In genomic region chr6:123316733-123317323, GRCh38 we compare ENCODE assay signal across 9 cellular contexts.
A peak's percentile ranks its signal among the peaks of the same experiment; 100 is the strongest.
DNase-seq lines count a peak whose midpoint lies in the region; ATAC-seq, FAIRE-seq and TF ChIP-seq lines count a peak whose summit lies in the region.
"Had no signal": no experiment of that assay in that cellular context is flagged by ENCODE, and none has a peak within 500 bp of the region (broad histone marks: within the 10 kb centered on the region; RNA-seq: fewer than 3 reads in every experiment).

No MANE protein-coding gene starts in this region.

- POLR2A ChIA-PET in IMR-90 (lab: Charles Lee; ENCODE audit: unreplicated experiment) = no interaction called here
- POLR2A ChIA-PET in HepG2 (lab: Yijun Ruan, JAX) = no interaction called here

- no peaks in the 10 kb centered on the region for H3K9me3 ChIP-seq in IMR-90 (ENCODE audit: control insufficient read depth, insufficient read depth, low read length)
- no peaks in the 10 kb centered on the region for H3K9me3 ChIP-seq in HepG2 (ENCODE audit: low read length)

- no peak for ATAC-seq in IMR-90 (ENCODE audit: low read depth)
- ATAC-seq in HepG2 = no peak
- no peak for ATAC-seq in HG02852 (IDR thresholded peaks at IDR 0.05; ENCODE audit: unreplicated experiment)
- no peak for ATAC-seq in GM18520 (IDR thresholded peaks at IDR 0.05; ENCODE audit: unreplicated experiment)
- no peak for ATAC-seq in GM18861 (IDR thresholded peaks at IDR 0.05; ENCODE audit: unreplicated experiment)

- H3K79me1 ChIP-seq in IMR-90 (ENCODE audit: low read depth in 1 of 2, low read length in 2 of 2) = no peaks in the 10 kb centered on the region

- H3K27ac Mint-ChIP-seq in CD14-positive monocyte = no peak overlapping the region

- H3K27me3 ChIP-seq in IMR-90 (ENCODE audit: control insufficient read depth, insufficient read depth, low read length) = no peaks in the 10 kb centered on the region
- no peaks in the 10 kb centered on the region for H3K27me3 ChIP-seq in HepG2 (ENCODE audit: control insufficient read depth in 1 of 2, insufficient read depth in 2 of 2, low read length in 2 of 2)

- H2AFZ ChIP-seq in IMR-90 (replicated peaks; ENCODE audit: low read length, poor library complexity) = no peak overlapping the region
- H2AFZ ChIP-seq in HepG2 (ENCODE audit: low read length) = no peak overlapping the region

- no peak overlapping the region for H4K8ac ChIP-seq in IMR-90 (ENCODE audit: low read depth in 2 of 2, low read length in 2 of 2)

- peaks cover 0 to 3% (median 3%) of the 10 kb centered on the region in 3 donors for H3K27me3 Mint-ChIP-seq in CD14-positive monocyte (ENCODE audit: low read depth in 3 of 3)

- CTCF ChIA-PET in IMR-90 (lab: Yijun Ruan, JAX) (interaction anchor here (1.3 kb wide), 1 partner anchor 586 kb away, joined by 4 read pairs; no protein-coding TSS in a partner anchor), HepG2 (lab: Yijun Ruan, JAX; ENCODE audit: low intra/inter-chr PET ratio, low total read pairs) (interaction anchor here (1.0 to 2.7 kb wide), 3 partner anchors 369 to 586 kb away, joined by 3 to 19 read pairs (median 17); no protein-coding TSS in a partner anchor)

- H3K4me1 ChIP-seq in IMR-90 (ENCODE audit: control insufficient read depth, insufficient read depth, low read length) (no peaks in the 10 kb centered on the region), HepG2 (ENCODE audit: insufficient read depth, low read length) (no peaks in the 10 kb centered on the region)

- peak; percentile 74 for TF ChIP-seq CTCF in CD14-positive monocyte (IDR thresholded peaks at IDR 0.05)
- TF ChIP-seq CTCF in IMR-90 (conservative IDR thresholded peaks at IDR 0.05; ENCODE audit: low read depth, low read length) = peak; percentile 46
- TF ChIP-seq CTCF in HepG2 (CRISPR knock-in tag; IDR thresholded peaks at IDR 0.05) = 0 out of 2 replicates have a peak, but pooled peaks have one; percentile 21

- no peak overlapping the region for H3K4me3 Mint-ChIP-seq in CD14-positive monocyte

- in situ Hi-C loops in IMR-90 (cut with MboI; ENCODE audit: low sequenced_read_pairs) = loop anchor here (10.0 to 25.0 kb wide), 2 partner anchors 455 to 592 kb away; no protein-coding TSS in a partner anchor
- in situ Hi-C loops in HepG2 (cut with HindIII; ENCODE audit: extremely low pct_ligation_motif_present, low pct_unique_long_range_greater_than_20kb) = loop anchor here (10.0 to 25.0 kb wide), 2 partner anchors 442 to 580 kb away; no protein-coding TSS in a partner anchor

- H4K91ac ChIP-seq in IMR-90 (ENCODE audit: insufficient read depth, low read depth, low read length) = no peak overlapping the region

- H3K9ac ChIP-seq in IMR-90 (ENCODE audit: low read depth, low read length) (no peak overlapping the region), HepG2 (ENCODE audit: insufficient read depth, low read depth, low read length) (no peak overlapping the region)

- TF ChIP-seq EP300 in HepG2 (IDR thresholded peaks at IDR 0.05; ENCODE audit: low read depth in 2 of 2, low read length in 2 of 2) = no peak
- TF ChIP-seq EP300 in HepG2 (CRISPR knock-in tag; IDR thresholded peaks at IDR 0.05; ENCODE audit: borderline replicate concordance) = no peak

- H4K20me1 ChIP-seq in IMR-90 (ENCODE audit: insufficient read depth, low read length) = no peaks in the 10 kb centered on the region
- no peaks in the 10 kb centered on the region for H4K20me1 ChIP-seq in HepG2 (ENCODE audit: insufficient read depth, low read length)

- no peak overlapping the region for H2BK20ac ChIP-seq in IMR-90 (ENCODE audit: low read depth, low read length)

- H2AK9ac ChIP-seq in IMR-90 (replicated peaks; ENCODE audit: low read depth, low read length, poor library complexity) = no peak overlapping the region

- H3K4me3 ChIP-seq in IMR-90 (ENCODE audit: insufficient read depth, low read depth, low read length) (no peak overlapping the region), HepG2 (replicated peaks in 1 of 3; ENCODE audit: insufficient read depth in 1 of 3, low read depth in 2 of 3, low read length in 3 of 3) (no peak overlapping the region)

- intact Hi-C loops in CD14-positive monocyte (cut with micrococcal nuclease) (loop anchor here in 1 of 2 donors (10.0 kb wide), 1 partner anchor 582 kb away; no protein-coding TSS in a partner anchor), IMR-90 (cut with micrococcal nuclease) (loop anchor here (1.0 to 5.0 kb wide), 3 partner anchors 448 to 825 kb away; no protein-coding TSS in a partner anchor), HepG2 (cut with micrococcal nuclease; ENCODE audit: unreplicated experiment) (loop anchor here (1.0 to 2.0 kb wide), 3 partner anchors 370 to 586 kb away; no protein-coding TSS in a partner anchor)

- H3K9me3 Mint-ChIP-seq in CD14-positive monocyte = no peaks in the 10 kb centered on the region

- H3K18ac ChIP-seq in IMR-90 (ENCODE audit: low read depth, low read length) = no peak overlapping the region

- no peaks in the 10 kb centered on the region for H3K4me1 Mint-ChIP-seq in CD14-positive monocyte

- no peaks in the 10 kb centered on the region for H3K36me3 Mint-ChIP-seq in CD14-positive monocyte

- no TSS peak for BruUV-seq in IMR-90 (replicated peaks; lab: Mats Ljungman, UMichigan)
- BruUV-seq in HepG2 (replicated peaks; lab: Mats Ljungman, UMichigan) = no TSS peak

- H3K56ac ChIP-seq in IMR-90 (ENCODE audit: extremely low read depth, insufficient read depth, low read length) = no peak overlapping the region

- no peak overlapping the region for H2AK5ac ChIP-seq in IMR-90 (ENCODE audit: low read depth, low read length)

- no peak overlapping the region for H3K4me2 ChIP-seq in IMR-90 (ENCODE audit: low read depth, low read length)
- H3K4me2 ChIP-seq in HepG2 (ENCODE audit: low read depth, low read length) = no peak overlapping the region

- no peaks in the 10 kb centered on the region for H3K36me3 ChIP-seq in IMR-90 (ENCODE audit: control insufficient read depth, insufficient read depth, low read length)
- no peaks in the 10 kb centered on the region for H3K36me3 ChIP-seq in HepG2 (replicated peaks in 1 of 2; ENCODE audit: control insufficient read depth in 1 of 2, insufficient read depth in 2 of 2, low read length in 2 of 2)

- H2BK15ac ChIP-seq in IMR-90 (ENCODE audit: low read depth, low read length) = no peak overlapping the region

- dilution Hi-C loops in IMR-90 (cut with HindIII; ENCODE audit: low sequenced_read_pairs, unreplicated experiment) = no loop called here

- no peaks in the 10 kb centered on the region for H3K9me1 ChIP-seq in IMR-90 (ENCODE audit: insufficient read depth, low read length)

- no peak overlapping the region for H2BK120ac ChIP-seq in IMR-90 (ENCODE audit: low read depth, low read length)

- no peak overlapping the region for H4K5ac ChIP-seq in IMR-90 (ENCODE audit: low read depth, low read length)

- H2BK5ac ChIP-seq in IMR-90 (ENCODE audit: low read depth, low read length, poor library complexity, severe bottlenecking) = no peak overlapping the region

- WGBS in IMR-90 (ENCODE audit: extremely low coverage in 2 of 2, insufficient read length in 1 of 2), 2 experiments = no CpG with 5 or more reads among the region's 2 CpGs
- WGBS in HepG2 (ENCODE audit: low lambda C conversion rate) = 2% methylated on average over 2 of the region's 2 CpGs

- H3K14ac ChIP-seq in IMR-90 (replicated peaks; ENCODE audit: low read depth, low read length) = no peak overlapping the region

- DNase-seq in CD14-positive monocyte (ENCODE audit: low spot score) (no peak), IMR-90 (peak; percentile 4), HepG2 (ENCODE audit: low spot score) (peak; percentile 9), T-helper 2 cell (no peak)
- DNase-seq: GOT3 had no signal

- no peak for TF ChIP-seq POLR2A in IMR-90 (IDR thresholded peaks at IDR 0.05; ENCODE audit: low read depth, low read length)
- TF ChIP-seq POLR2A in HepG2 (IDR thresholded peaks at IDR 0.05; ENCODE audit: insufficient read depth in 1 of 2, low read depth in 2 of 2, low read length in 2 of 2) = no peak

- TF ChIP-seq RAD21 in IMR-90 (IDR thresholded peaks at IDR 0.05; ENCODE audit: low read length) = peak; percentile 9; the same call in 1 of the 2 replicates
- TF ChIP-seq RAD21 in HepG2 (CRISPR knock-in tag; IDR thresholded peaks at IDR 0.05) = no peak

- no peak overlapping the region for H3K4ac ChIP-seq in IMR-90 (ENCODE audit: low read depth, low read length)

- no peak overlapping the region for H3K23ac ChIP-seq in IMR-90 (ENCODE audit: low read depth, low read length)

- H3K79me2 ChIP-seq in HepG2 (ENCODE audit: insufficient read depth, low read length) = no peaks in the 10 kb centered on the region

- no peak overlapping the region for H3K27ac ChIP-seq in IMR-90 (ENCODE audit: insufficient read depth, low read length)
- no peak overlapping the region for H3K27ac ChIP-seq in HepG2 (ENCODE audit: extremely low read length, insufficient read depth, low read length)

- peak; percentile 90 for FAIRE-seq in TTC549 (lab: Jason Lieb, UNC)
- no peak for FAIRE-seq in HepG2 (lab: Jason Lieb, UNC)

TF ChIP-seq in IMR-90, 13 proteins besides CTCF, POLR2A, EP300 and RAD21 (continues in another document):
- no peak for TF ChIP-seq MXI1 (IDR thresholded peaks at IDR 0.05; ENCODE audit: borderline replicate concordance, low read depth, low read length)
- no peak for TF ChIP-seq RCOR1 (IDR thresholded peaks at IDR 0.05; ENCODE audit: insufficient replicate concordance, low read length)
- no peak for TF ChIP-seq RFX5 (IDR thresholded peaks at IDR 0.05; ENCODE audit: low read depth, low read length)
- no peak for TF ChIP-seq NFE2L2 (IDR thresholded peaks at IDR 0.05; ENCODE audit: low read depth, low read length)
- no peak for TF ChIP-seq FOS (IDR thresholded peaks at IDR 0.05; ENCODE audit: low read depth, low read length)

TF ChIP-seq in HepG2, 621 proteins besides CTCF, POLR2A, EP300 and RAD21 (continues in another document):
- TF ChIP-seq RNF219 (CRISPR knock-in tag; IDR thresholded peaks at IDR 0.05) = no peak
- no peak for TF ChIP-seq ZBTB21 (CRISPR knock-in tag; IDR thresholded peaks at IDR 0.05)
- TF ChIP-seq ZNF296 (CRISPR knock-in tag; conservative IDR thresholded peaks at IDR 0.05) = no peak
- no peak for TF ChIP-seq BHLHE40 (IDR thresholded peaks at IDR 0.05; ENCODE audit: low read length)

Comparison
In these comparisons a context has a peak if more than half of its experiments do, and no peak if none do; other contexts are left out.
1. DNase-seq: peak in IMR-90 (single experiment) and HepG2 (single experiment); none in CD14-positive monocyte (single experiment) and T-helper 2 cell (0 of 5).
2. CTCF ChIP-seq: peak in every context shown above with its lines; median percentile 74 in CD14-positive monocyte; 46 in IMR-90; 21 in HepG2.